In genomic region chr15:85636351-85636750, GRCh38 we compare ENCODE assay signal across 28 cellular contexts.
DNase-seq lines count a peak whose midpoint lies in the region; ATAC-seq, FAIRE-seq and TF ChIP-seq lines count a peak whose summit lies in the region.
"Had no signal": no experiment of that assay in that cellular context is flagged by ENCODE, and none has a peak within 500 bp of the region (broad histone marks: within the 10 kb centered on the region; RNA-seq: fewer than 3 reads in every experiment).

No MANE protein-coding gene starts in this region.

- intact Hi-C loops in endothelial cell of umbilical vein (cut with micrococcal nuclease): no loop called here
- intact Hi-C loops in uterus (cut with DNase I; ENCODE audit: low total_unique reads): no loop called here
- intact Hi-C loops in right lobe of liver (cut with DNase I): no loop called here

- H3K9me1 ChIP-seq in endothelial cell of umbilical vein (replicated peaks; ENCODE audit: control insufficient read depth, extremely low read depth, insufficient read depth, low read length): no peaks in the 10 kb centered on the region

- H3K4me2 ChIP-seq in endothelial cell of umbilical vein (ENCODE audit: insufficient read depth, low read length): no peak overlapping the region
- H3K4me2 ChIP-seq: GM23338, KMS-11 had no signal

- no peak overlapping the region for H2AFZ ChIP-seq in endothelial cell of umbilical vein (ENCODE audit: low read depth, low read length)
- H2AFZ ChIP-seq: GM23338 had no signal

- no peaks in the 10 kb centered on the region for H3K27me3 Mint-ChIP-seq in activated T-cell treated with anti-CD3 and anti-CD28 coated beads, Interleukin-2, amount 50 U/mL, for 24 hours
- no peaks in the 10 kb centered on the region for H3K27me3 Mint-ChIP-seq in activated T-helper 17 cell treated with anti-CD3 and anti-CD28 coated beads, Interleukin-2, amount 50 U/mL, for 72 hours
- H3K27me3 Mint-ChIP-seq: CD8-positive, alpha-beta memory T cell had no signal

- peak overlapping the region; percentile 69 for H3K27ac Mint-ChIP-seq in activated T-cell treated with anti-CD3 and anti-CD28 coated beads, Interleukin-2, amount 50 U/mL, for 24 hours
- no peak overlapping the region for H3K27ac Mint-ChIP-seq in activated T-helper 17 cell treated with anti-CD3 and anti-CD28 coated beads, Interleukin-2, amount 50 U/mL, for 72 hours
- H3K27ac Mint-ChIP-seq: GM23338 had no signal

- peaks cover 3% of the 10 kb centered on the region for H3K4me1 ChIP-seq in endothelial cell of umbilical vein (ENCODE audit: control insufficient read depth, extremely low read depth, insufficient read depth, low read length)
- peaks cover 0 to 17% of the 10 kb centered on the region in 2 donors for H3K4me1 ChIP-seq in uterus
- peaks cover 0 to 18% (median 5%) of the 10 kb centered on the region in 4 donors for H3K4me1 ChIP-seq in right lobe of liver
- H3K4me1 ChIP-seq: Peyer's patch had no signal

- no peak for DNase-seq in activated T-cell treated with anti-CD3 and anti-CD28 coated beads, Interleukin-2, amount 50 U/mL, for 24 hours
- no peak for DNase-seq in activated T-cell treated with anti-CD3 and anti-CD28 coated beads, Interleukin-2, amount 50 U/mL, for 1 hour
- DNase-seq in endothelial cell of umbilical vein (ENCODE audit: low read depth, low spot score) (peak; percentile 38), uterus (no peak), T-helper 1 cell (no peak), right lobe of liver (no peak), ecto neural progenitor cell (ENCODE audit: low spot score) (no peak)
- DNase-seq: 8988T; AML-193; C1 segment of cervical spinal cord; Calu3; CD8-positive, alpha-beta memory T cell; DMS153; GDM1; NCI-H1092 treated with DMSO at 0.1 percent for 48 hours; NCI-H1436 treated with DMSO at 0.1 percent for 48 hours; NCI-H2029 treated with DMSO at 0.1 percent for 48 hours; NCI-H2171; NCI-H345; NCI-H524; NCI-H774; Peyer's patch had no signal

- no peak overlapping the region for H3K9ac ChIP-seq in endothelial cell of umbilical vein (replicated peaks; ENCODE audit: extremely low read depth, insufficient read depth, low read length)
- H3K9ac ChIP-seq: KMS-11 had no signal

- H3K9me3 Mint-ChIP-seq in activated T-cell treated with anti-CD3 and anti-CD28 coated beads, Interleukin-2, amount 50 U/mL, for 24 hours: no peaks in the 10 kb centered on the region
- no peaks in the 10 kb centered on the region for H3K9me3 Mint-ChIP-seq in activated T-helper 17 cell treated with anti-CD3 and anti-CD28 coated beads, Interleukin-2, amount 50 U/mL, for 72 hours
- H3K9me3 Mint-ChIP-seq: CD8-positive, alpha-beta memory T cell; GM23338 had no signal

- TF ChIP-seq CTCF in endothelial cell of umbilical vein (IDR thresholded peaks at IDR 0.05; ENCODE audit: extremely low read depth in 1 of 2, insufficient read depth in 1 of 2, low read depth in 1 of 2, low read length in 2 of 2) (no peak), uterus (IDR thresholded peaks at IDR 0.05) (no peak), right lobe of liver (IDR thresholded peaks at IDR 0.05) (no peak)

- peaks cover 0 to 2% of the 10 kb centered on the region in 2 experiments for H3K36me3 ChIP-seq in endothelial cell of umbilical vein (ENCODE audit: control insufficient read depth in 2 of 2, extremely low read depth in 1 of 2, insufficient read depth in 2 of 2, low read length in 2 of 2)
- no peaks in the 10 kb centered on the region for H3K36me3 ChIP-seq in uterus
- peaks cover 0 to 12% (median 9%) of the 10 kb centered on the region in 4 donors for H3K36me3 ChIP-seq in right lobe of liver

- no peak for FAIRE-seq in endothelial cell of umbilical vein (lab: Jason Lieb, UNC)
- FAIRE-seq: GM18507, HTR-8/SVneo had no signal

- no peaks in the 10 kb centered on the region for H4K20me1 ChIP-seq in endothelial cell of umbilical vein (replicated peaks; ENCODE audit: control insufficient read depth, extremely low read depth, insufficient read depth, low read length)

- ATAC-seq in activated T-helper 17 cell treated with anti-CD3 and anti-CD28 coated beads, Interleukin-2, amount 50 U/mL, for 72 hours (replicated peaks): no peak
- ATAC-seq in right lobe of liver: no peak
- ATAC-seq: GM23338 had no signal

- no peaks in the 10 kb centered on the region for H3K27me3 ChIP-seq in endothelial cell of umbilical vein (ENCODE audit: control insufficient read depth in 2 of 2, insufficient read depth in 2 of 2, low read length in 2 of 2)
- H3K27me3 ChIP-seq in uterus: no peaks in the 10 kb centered on the region
- H3K27me3 ChIP-seq in right lobe of liver: no peaks in the 10 kb centered on the region
- H3K27me3 ChIP-seq: Peyer's patch had no signal

- H3K4me3 Mint-ChIP-seq in activated T-cell treated with anti-CD3 and anti-CD28 coated beads, Interleukin-2, amount 50 U/mL, for 24 hours: no peak overlapping the region
- H3K4me3 Mint-ChIP-seq in activated T-helper 17 cell treated with anti-CD3 and anti-CD28 coated beads, Interleukin-2, amount 50 U/mL, for 72 hours: peak overlapping the region; percentile 31
- H3K4me3 Mint-ChIP-seq: CD8-positive, alpha-beta memory T cell; GM23338 had no signal

- H3K9me3 ChIP-seq in endothelial cell of umbilical vein (replicated peaks; ENCODE audit: control insufficient read depth, insufficient read depth, low read length) (no peaks in the 10 kb centered on the region), uterus (no peaks in the 10 kb centered on the region), right lobe of liver (no peaks in the 10 kb centered on the region)
- H3K9me3 ChIP-seq: HAP-1, Peyer's patch had no signal

- dilution Hi-C loops in endothelial cell of umbilical vein (cut with MboI; ENCODE audit: extremely low pct_ligation_motif_present, low sequenced_read_pairs): no loop called here

- peaks cover 3% of the 10 kb centered on the region for H3K79me2 ChIP-seq in endothelial cell of umbilical vein (ENCODE audit: control insufficient read depth, insufficient read depth, low read length)

- no TSS peak for BruUV-seq in endothelial cell of umbilical vein (replicated peaks; lab: Mats Ljungman, UMichigan)

- H3K4me3 ChIP-seq in endothelial cell of umbilical vein (replicated peaks in 1 of 3; ENCODE audit: insufficient read depth in 1 of 3, low read depth in 1 of 3, low read length in 3 of 3) (no peak overlapping the region), uterus (no peak overlapping the region), right lobe of liver (no peak overlapping the region)
- H3K4me3 ChIP-seq: GM23338, HAP-1, Peyer's patch had no signal

- H3K27ac ChIP-seq in endothelial cell of umbilical vein (ENCODE audit: insufficient read depth, low read depth, low read length) (no peak overlapping the region), uterus (peak overlapping the region; percentile 15 to 38), right lobe of liver (no peak overlapping the region)
- H3K27ac ChIP-seq: KMS-11, Peyer's patch had no signal

- POLR2A ChIA-PET in endothelial cell of umbilical vein (lab: Charles Lee): no interaction called here

- H3K36me3 Mint-ChIP-seq in activated T-cell treated with anti-CD3 and anti-CD28 coated beads, Interleukin-2, amount 50 U/mL, for 24 hours (ENCODE audit: low read depth): peaks cover 35% of the 10 kb centered on the region
- H3K36me3 Mint-ChIP-seq in activated T-helper 17 cell treated with anti-CD3 and anti-CD28 coated beads, Interleukin-2, amount 50 U/mL, for 72 hours (ENCODE audit: low read depth): peaks cover 51% of the 10 kb centered on the region

- WGBS in right lobe of liver (ENCODE audit: insufficient coverage, low coverage, low lambda C conversion rate, missing lambda C conversion rate): 85% methylated on average over 4 of the region's 4 CpGs

- TF ChIP-seq POLR2A in endothelial cell of umbilical vein (IDR thresholded peaks at IDR 0.05; ENCODE audit: low read depth, low read length) (no peak), uterus (IDR thresholded peaks at IDR 0.05) (no peak), right lobe of liver (IDR thresholded peaks at IDR 0.05) (no peak)

- CTCF ChIA-PET in endothelial cell of umbilical vein (lab: Charles Lee): interaction anchor here (1.3 kb wide), 1 partner anchor 9 kb away, joined by 3 read pairs; no protein-coding TSS in a partner anchor

- peaks cover 52% of the 10 kb centered on the region for H3K4me1 Mint-ChIP-seq in activated T-cell treated with anti-CD3 and anti-CD28 coated beads, Interleukin-2, amount 50 U/mL, for 24 hours (ENCODE audit: low read depth)
- peaks cover 24% of the 10 kb centered on the region for H3K4me1 Mint-ChIP-seq in activated T-helper 17 cell treated with anti-CD3 and anti-CD28 coated beads, Interleukin-2, amount 50 U/mL, for 72 hours

TF ChIP-seq in endothelial cell of umbilical vein, 7 proteins besides CTCF, POLR2A, EP300 and RAD21:
- no peak for TF ChIP-seq EZH2 (IDR thresholded peaks at IDR 0.05; ENCODE audit: borderline replicate concordance, low read depth, low read length, severe bottlenecking)
- no peak for TF ChIP-seq POLR2AphosphoS5 (IDR thresholded peaks at IDR 0.05; ENCODE audit: insufficient read depth, low read depth, low read length)
- TF ChIP-seq MYC (IDR thresholded peaks at IDR 0.05; ENCODE audit: low read depth, low read length): no peak
- TF ChIP-seq FOS (IDR thresholded peaks at IDR 0.05; ENCODE audit: borderline replicate concordance, insufficient read depth, low read length): peak; percentile 7
TF ChIP-seq in endothelial cell of umbilical vein: peak in this region for 1.

Comparison
In these comparisons a context has a peak if more than half of its experiments do, and no peak if none do; other contexts are left out.
1. H3K27ac ChIP-seq: peak in uterus (2 of 2); none in endothelial cell of umbilical vein (single experiment) and right lobe of liver (0 of 3).